ENCODE assay signal across 9 cellular contexts in genomic region chrX:112851161-112851779, GRCh38. TPM values are rescaled to one million over a fixed set of nuclear protein-coding genes. Genes with fewer than 3 reads are reported as not detected.
A peak's percentile ranks its signal among the peaks of the same experiment; 100 is the strongest.
DNase-seq lines count a peak whose midpoint lies in the region; ATAC-seq and TF ChIP-seq lines count a peak whose summit lies in the region.
"Had no signal": no experiment of that assay in that cellular context is flagged by ENCODE, and none has a peak within 500 bp of the region (broad histone marks: within the 10 kb centered on the region; RNA-seq: fewer than 3 reads in every experiment).

No MANE protein-coding gene starts in this region.

- H3K4me3 ChIP-seq in foreskin fibroblast (ENCODE audit: low read depth in 1 of 2, low read length in 2 of 2) (no peak overlapping the region), psoas muscle (no peak overlapping the region)

- H3K27ac ChIP-seq in psoas muscle, result no peak overlapping the region

- DNase-seq in left colon (no peak), OCI-M1 (lab: John Stamatoyannopoulos, UW) (no peak), RKO (ENCODE audit: low spot score) (no peak), foreskin fibroblast (no peak), psoas muscle (no peak)
- DNase-seq: SW 1271 had no signal

- intact Hi-C loops in left colon (cut with DNase I, micrococcal nuclease) (no loop called here), psoas muscle (cut with DNase I) (no loop called here)

- peak; percentile 95 for ATAC-seq in GM18520 (IDR thresholded peaks at IDR 0.05; ENCODE audit: unreplicated experiment)
- ATAC-seq in GM21528 (IDR thresholded peaks at IDR 0.05; ENCODE audit: low FRiP score, unreplicated experiment), result peak; percentile 96
- peak; percentile 94 for ATAC-seq in HG03439 (IDR thresholded peaks at IDR 0.05; ENCODE audit: unreplicated experiment)
- peak; percentile 34 for ATAC-seq in left colon
- no peak for ATAC-seq in psoas muscle

- no peaks in the 10 kb centered on the region for H3K4me1 ChIP-seq in psoas muscle

- 59 to 86% (median 70%) methylated on average over 2 of the region's 2 CpGs for WGBS in psoas muscle, 3 donors

- peaks cover 0 to 19% (median 0%) of the 10 kb centered on the region in 3 donors for H3K27me3 ChIP-seq in psoas muscle (ENCODE audit: insufficient read depth in 3 of 3, low read length in 2 of 3)

- no peaks in the 10 kb centered on the region for H3K9me3 ChIP-seq in psoas muscle

- no peaks in the 10 kb centered on the region for H3K36me3 ChIP-seq in psoas muscle (ENCODE audit: insufficient read depth in 1 of 2, low read depth in 1 of 2)

- TF ChIP-seq CTCF in foreskin fibroblast (IDR thresholded peaks at IDR 0.05; ENCODE audit: low read depth, low read length) (no peak), psoas muscle (IDR thresholded peaks at IDR 0.05) (no peak)

RNA-seq across cellular contexts. Expression of gene AMOT, which starts 10.6 kb away (rescaled TPM):
- 10 to 100 TPM; 16.1 to 22.3 TPM for total RNA-seq in left colon
- 100 to 1,000 TPM in 3 of 4 donors, 10 to 100 TPM in 1; 72.6 to 148 (median 143) TPM for total RNA-seq in psoas muscle
- 10 to 100 TPM in 1 of 3 donors, 1 to 10 TPM in 2; 2.5 to 21.0 (median 9.5) TPM for polyA plus RNA-seq in psoas muscle

Comparison
In these comparisons a context has a peak if more than half of its experiments do, and no peak if none do; other contexts are left out.
1. ATAC-seq: peak in GM18520 (single experiment), GM21528 (single experiment), HG03439 (single experiment) and left colon (single experiment); none in psoas muscle (0 of 4).